20 cellular contexts compared by ENCODE assay signal in the genomic region with DNA sequence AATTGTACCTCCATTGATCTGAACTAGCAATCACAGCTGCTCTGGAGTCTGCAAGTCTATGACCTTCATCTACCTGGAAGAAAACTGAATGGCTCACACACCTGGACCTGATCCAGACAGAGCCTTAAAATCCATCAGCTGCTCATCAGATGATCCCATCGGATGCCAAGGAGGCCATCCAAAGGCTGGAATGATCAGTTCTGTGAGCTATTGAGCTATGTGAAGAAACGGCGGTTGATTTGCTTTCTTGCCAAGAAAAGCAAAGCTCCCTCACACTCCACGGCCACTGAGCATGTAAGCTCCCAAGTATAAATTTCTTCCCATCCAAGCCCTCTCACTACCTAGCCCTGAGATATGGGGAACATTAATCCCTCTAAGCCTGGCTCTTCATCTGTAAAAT.
DNase-seq lines count a peak whose midpoint lies in the region; ATAC-seq and TF ChIP-seq lines count a peak whose summit lies in the region.
"Had no signal": no experiment of that assay in that cellular context is flagged by ENCODE, and none has a peak within 500 bp of the region (broad histone marks: within the 10 kb centered on the region; RNA-seq: fewer than 3 reads in every experiment).

No MANE protein-coding gene starts in this region.

- H3K4me1 ChIP-seq in spleen = no peaks in the 10 kb centered on the region
- H3K4me1 ChIP-seq: SJSA1 had no signal

- H3K36me3 ChIP-seq in brain microvascular endothelial cell (replicated peaks) (no peaks in the 10 kb centered on the region), spleen (peaks cover 0 to 82% (median 0%) of the 10 kb centered on the region in 6 donors)
- H3K36me3 ChIP-seq: SJSA1 had no signal

- H3K27ac Mint-ChIP-seq in T-helper 17 cell = peak overlapping the region; percentile 39
- H3K27ac Mint-ChIP-seq in progenitor cell of endocrine pancreas = no peak overlapping the region
- H3K27ac Mint-ChIP-seq: CD8-positive, alpha-beta T cell had no signal

- WGBS in spleen, 5 donors = 91 to 99% (median 95%) methylated on average over 4 of the region's 4 CpGs

- in situ Hi-C loops in brain microvascular endothelial cell (cut with HindIII; ENCODE audit: low pct_ligation_motif_present, low sequenced_read_pairs) = no loop called here

- no peaks in the 10 kb centered on the region for H3K36me3 Mint-ChIP-seq in T-helper 17 cell (ENCODE audit: low read depth)
- H3K36me3 Mint-ChIP-seq in progenitor cell of endocrine pancreas (ENCODE audit: insufficient read depth) = peaks cover 19% of the 10 kb centered on the region

- H3K4me3 Mint-ChIP-seq in T-helper 17 cell (no peak overlapping the region), progenitor cell of endocrine pancreas (ENCODE audit: low read depth) (no peak overlapping the region)
- H3K4me3 Mint-ChIP-seq: CD8-positive, alpha-beta T cell had no signal

- TF ChIP-seq CTCF in brain microvascular endothelial cell (IDR thresholded peaks at IDR 0.05; ENCODE audit: low read depth, low read length, missing control alignments) (no peak), progenitor cell of endocrine pancreas (IDR thresholded peaks at IDR 0.05; ENCODE audit: unreplicated experiment) (no peak), spleen (IDR thresholded peaks at IDR 0.05 in 8 of 11, conservative IDR thresholded peaks at IDR 0.05 in 3 of 11) (no peak)

- H3K27me3 ChIP-seq in brain microvascular endothelial cell (replicated peaks) (no peaks in the 10 kb centered on the region), spleen (replicated peaks in 1 of 7) (no peaks in the 10 kb centered on the region)
- H3K27me3 ChIP-seq: SJSA1 had no signal

- no peaks in the 10 kb centered on the region for H3K27me3 Mint-ChIP-seq in T-helper 17 cell
- H3K27me3 Mint-ChIP-seq in progenitor cell of endocrine pancreas = no peaks in the 10 kb centered on the region

- no peaks in the 10 kb centered on the region for H3K9me3 Mint-ChIP-seq in progenitor cell of endocrine pancreas (ENCODE audit: low read depth)
- H3K9me3 Mint-ChIP-seq: CD8-positive, alpha-beta T cell had no signal

- no peak overlapping the region for H3K27ac ChIP-seq in brain microvascular endothelial cell
- no peak overlapping the region for H3K27ac ChIP-seq in spleen
- H3K27ac ChIP-seq: SJSA1 had no signal

- H3K4me3 ChIP-seq in brain microvascular endothelial cell (ENCODE audit: low read depth, low read length) (no peak overlapping the region), spleen (no peak overlapping the region)
- H3K4me3 ChIP-seq: SJSA1 had no signal

- ATAC-seq in T-helper 17 cell = no peak
- peak; percentile 53 for ATAC-seq in sciatic nerve
- ATAC-seq in GM21529 (IDR thresholded peaks at IDR 0.05; ENCODE audit: unreplicated experiment) = no peak
- ATAC-seq: CD8-positive, alpha-beta T cell had no signal

- peaks cover 18% of the 10 kb centered on the region for H3K4me1 Mint-ChIP-seq in T-helper 17 cell
- H3K4me1 Mint-ChIP-seq in progenitor cell of endocrine pancreas (ENCODE audit: low read depth) = peaks cover 10% of the 10 kb centered on the region

- DNase-seq in T-helper 17 cell = no peak
- DNase-seq in brain microvascular endothelial cell = peak; percentile 40
- DNase-seq in iris pigment epithelial cell (ENCODE audit: low read depth) = peak; percentile 32
- no peak for DNase-seq in sciatic nerve (ENCODE audit: low spot score)
- no peak for DNase-seq in progenitor cell of endocrine pancreas (ENCODE audit: low spot score, unreplicated experiment)
- no peak for DNase-seq in spleen
- DNase-seq: AML-193; C1 segment of cervical spinal cord; CD8-positive, alpha-beta T cell; DMS153; GF-D8; Kasumi-1; NCI-H1417; NCI-H1694 treated with DMSO at 0.1 percent for 48 hours; NCI-H2107; NCI-H446 treated with DMSO at 0.1 percent for 48 hours; NCI-H526 treated with DMSO at 0.1 percent for 48 hours; OCI-M1 had no signal

- intact Hi-C loops in sciatic nerve (cut with DNase I) (no loop called here), spleen (cut with DNase I; ENCODE audit: low total_unique reads) (no loop called here)

- TF ChIP-seq POLR2A in spleen (IDR thresholded peaks at IDR 0.05) = no peak

- H3K9me3 ChIP-seq in T-helper 17 cell (ENCODE audit: control insufficient read depth, low read length, poor library complexity, severe bottlenecking) (no peaks in the 10 kb centered on the region), spleen (no peaks in the 10 kb centered on the region)
- H3K9me3 ChIP-seq: SJSA1 had no signal

Comparison
In these comparisons a context has a peak if more than half of its experiments do, and no peak if none do; other contexts are left out.
1. DNase-seq: peak in brain microvascular endothelial cell (single experiment) and iris pigment epithelial cell (single experiment); none in T-helper 17 cell (0 of 3), sciatic nerve (single experiment), progenitor cell of endocrine pancreas (single experiment) and spleen (single experiment).